In genomic region chr6:99588618-99589289, GRCh38 we compare ENCODE assay signal across 8 cellular contexts. TPM values are rescaled to one million over a fixed set of nuclear protein-coding genes. Genes with fewer than 3 reads are reported as not detected.
DNase-seq lines count a peak whose midpoint lies in the region; ATAC-seq and TF ChIP-seq lines count a peak whose summit lies in the region.

No MANE protein-coding gene starts in this region.

- no peaks in the 10 kb centered on the region for H3K36me3 ChIP-seq in right atrium auricular region

- DNase-seq in GM04503 (ENCODE audit: low read depth), result peak; percentile 9
- peak; percentile 34 for DNase-seq in H4 (ENCODE audit: low spot score)
- peak; percentile 54 for DNase-seq in LNCaP clone FGC (ENCODE audit: low read depth)
- peak; percentile 79 for DNase-seq in SIG-M5 treated with dmso at 0.1 percent for 504 hours (lab: John Stamatoyannopoulos, UW; ENCODE audit: unreplicated experiment)
- DNase-seq in activated naive CD8-positive, alpha-beta T cell treated with anti-CD3 and anti-CD28 coated beads, Interleukin-2, amount 10 ng/mL, durations not matched to agents 7 days and 5 days, result peak; percentile 70
- no peak for DNase-seq in right atrium auricular region (ENCODE audit: low spot score)
- DNase-seq in renal cortical epithelial cell (ENCODE audit: low read depth), result peak; percentile 46
- no peak for DNase-seq in occipital lobe (lab: John Stamatoyannopoulos, UW)

- peaks cover 29 to 35% of the 10 kb centered on the region in 2 donors for H3K27me3 ChIP-seq in right atrium auricular region

- TF ChIP-seq CTCF in LNCaP clone FGC (IDR thresholded peaks at IDR 0.05; ENCODE audit: control insufficient read depth, extremely low read depth, insufficient read depth) (peak; percentile 89), right atrium auricular region (IDR thresholded peaks at IDR 0.05) (peak; percentile 20 to 64)

- peaks cover 0 to 28% of the 10 kb centered on the region in 2 donors for H3K4me1 ChIP-seq in right atrium auricular region

- peaks cover 84% of the 10 kb centered on the region for H3K27me3 Mint-ChIP-seq in activated naive CD8-positive, alpha-beta T cell treated with anti-CD3 and anti-CD28 coated beads, Interleukin-2, amount 10 ng/mL, durations not matched to agents 7 days and 5 days

- no peak overlapping the region for H3K27ac Mint-ChIP-seq in activated naive CD8-positive, alpha-beta T cell treated with anti-CD3 and anti-CD28 coated beads, Interleukin-2, amount 10 ng/mL, durations not matched to agents 7 days and 5 days

- peak overlapping the region; percentile 82 for H3K4me3 Mint-ChIP-seq in activated naive CD8-positive, alpha-beta T cell treated with anti-CD3 and anti-CD28 coated beads, Interleukin-2, amount 10 ng/mL, durations not matched to agents 7 days and 5 days

- H3K9me3 ChIP-seq in right atrium auricular region, result no peaks in the 10 kb centered on the region

- peaks cover 23% of the 10 kb centered on the region for H3K4me1 Mint-ChIP-seq in activated naive CD8-positive, alpha-beta T cell treated with anti-CD3 and anti-CD28 coated beads, Interleukin-2, amount 10 ng/mL, durations not matched to agents 7 days and 5 days

- ATAC-seq in activated naive CD8-positive, alpha-beta T cell treated with anti-CD3 and anti-CD28 coated beads, Interleukin-2, amount 10 ng/mL, durations not matched to agents 7 days and 5 days (ENCODE audit: low read depth), result peak; percentile 90

- no peak overlapping the region for H3K27ac ChIP-seq in right atrium auricular region

- POLR2A ChIA-PET in activated naive CD8-positive, alpha-beta T cell treated with anti-CD3 and anti-CD28 coated beads, Interleukin-2, amount 10 ng/mL, durations not matched to agents 7 days and 5 days (lab: Charles Lee), result interaction anchor here (1.5 kb wide), 1 partner anchor 20 kb away, joined by 5 read pairs; the partner anchor contains the start of gene CCNC

- H3K9me3 Mint-ChIP-seq in activated naive CD8-positive, alpha-beta T cell treated with anti-CD3 and anti-CD28 coated beads, Interleukin-2, amount 10 ng/mL, durations not matched to agents 7 days and 5 days, result no peaks in the 10 kb centered on the region

- no peaks in the 10 kb centered on the region for H3K36me3 Mint-ChIP-seq in activated naive CD8-positive, alpha-beta T cell treated with anti-CD3 and anti-CD28 coated beads, Interleukin-2, amount 10 ng/mL, durations not matched to agents 7 days and 5 days

- H3K4me3 ChIP-seq in LNCaP clone FGC (ENCODE audit: low read depth, low read length) (peak overlapping the region; percentile 54), right atrium auricular region (peak overlapping the region; percentile 32 to 48)

RNA-seq across cellular contexts. Expression of gene PRDM13, which starts 17.9 kb away (rescaled TPM):
- total RNA-seq in H4 (2014; rRNA removed; shearing (Covaris generic)), result not detected in 2 replicates
- not detected for total RNA-seq in activated naive CD8-positive, alpha-beta T cell treated with anti-CD3 and anti-CD28 coated beads, Interleukin-2, amount 10 ng/mL, durations not matched to agents 7 days and 5 days
- total RNA-seq in right atrium auricular region, result not detected
- total RNA-seq in renal cortical epithelial cell, result not detected in 2 replicates
- total RNA-seq in occipital lobe, result not detected

RNA-seq across cellular contexts. Expression of gene CCNC, which starts 20.3 kb away (rescaled TPM):
- total RNA-seq in H4 (2014; rRNA removed; shearing (Covaris generic)), result 77.1 and 94.4 TPM in 2 replicates
- total RNA-seq in activated naive CD8-positive, alpha-beta T cell treated with anti-CD3 and anti-CD28 coated beads, Interleukin-2, amount 10 ng/mL, durations not matched to agents 7 days and 5 days, result 10 to 100 TPM; 43.5 to 46.4 TPM
- total RNA-seq in right atrium auricular region (10 to 100 TPM; 17.6 to 23.1 TPM), renal cortical epithelial cell (104 and 249 TPM in 2 replicates), occipital lobe (111 TPM)

Comparison
In these comparisons a context has a peak if more than half of its experiments do, and no peak if none do; other contexts are left out.
1. DNase-seq: peak in GM04503 (single experiment), H4 (single experiment), LNCaP clone FGC (single experiment), SIG-M5 treated with dmso at 0.1 percent for 504 hours (single experiment), activated naive CD8-positive, alpha-beta T cell treated with anti-CD3 and anti-CD28 coated beads, Interleukin-2, amount 10 ng/mL, durations not matched to agents 7 days and 5 days (single experiment) and renal cortical epithelial cell (single experiment); none in right atrium auricular region (single experiment) and occipital lobe (single experiment).